ENCODE assay signal across 1 cellular context in the genomic region with DNA sequence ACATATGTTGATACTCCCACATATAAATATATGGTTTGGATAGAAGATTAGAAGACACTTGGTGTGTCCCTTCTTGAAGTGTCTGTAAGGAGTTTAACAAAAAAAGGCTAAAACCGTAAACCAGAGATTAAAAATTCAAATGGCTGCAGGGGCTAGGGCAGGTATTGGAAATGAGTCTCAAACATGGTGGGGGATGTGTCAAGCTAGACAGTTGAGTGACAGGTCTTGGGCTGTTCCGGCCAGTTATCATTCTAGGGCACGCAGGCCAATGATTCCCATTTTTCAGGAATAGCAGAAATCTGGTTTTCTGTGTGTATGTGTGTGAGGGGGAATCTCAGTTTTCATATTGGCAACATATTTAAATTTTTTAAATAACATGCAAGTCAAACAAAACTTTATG.
A peak's percentile ranks its signal among the peaks of the same experiment; 100 is the strongest.
TF ChIP-seq lines count a peak whose summit lies in the region.

No MANE protein-coding gene starts in this region.

TF ChIP-seq in K562, 482 proteins besides CTCF, POLR2A, EP300 and RAD21 (continued from another document and continues in another):
- TF ChIP-seq, protein P1, sequence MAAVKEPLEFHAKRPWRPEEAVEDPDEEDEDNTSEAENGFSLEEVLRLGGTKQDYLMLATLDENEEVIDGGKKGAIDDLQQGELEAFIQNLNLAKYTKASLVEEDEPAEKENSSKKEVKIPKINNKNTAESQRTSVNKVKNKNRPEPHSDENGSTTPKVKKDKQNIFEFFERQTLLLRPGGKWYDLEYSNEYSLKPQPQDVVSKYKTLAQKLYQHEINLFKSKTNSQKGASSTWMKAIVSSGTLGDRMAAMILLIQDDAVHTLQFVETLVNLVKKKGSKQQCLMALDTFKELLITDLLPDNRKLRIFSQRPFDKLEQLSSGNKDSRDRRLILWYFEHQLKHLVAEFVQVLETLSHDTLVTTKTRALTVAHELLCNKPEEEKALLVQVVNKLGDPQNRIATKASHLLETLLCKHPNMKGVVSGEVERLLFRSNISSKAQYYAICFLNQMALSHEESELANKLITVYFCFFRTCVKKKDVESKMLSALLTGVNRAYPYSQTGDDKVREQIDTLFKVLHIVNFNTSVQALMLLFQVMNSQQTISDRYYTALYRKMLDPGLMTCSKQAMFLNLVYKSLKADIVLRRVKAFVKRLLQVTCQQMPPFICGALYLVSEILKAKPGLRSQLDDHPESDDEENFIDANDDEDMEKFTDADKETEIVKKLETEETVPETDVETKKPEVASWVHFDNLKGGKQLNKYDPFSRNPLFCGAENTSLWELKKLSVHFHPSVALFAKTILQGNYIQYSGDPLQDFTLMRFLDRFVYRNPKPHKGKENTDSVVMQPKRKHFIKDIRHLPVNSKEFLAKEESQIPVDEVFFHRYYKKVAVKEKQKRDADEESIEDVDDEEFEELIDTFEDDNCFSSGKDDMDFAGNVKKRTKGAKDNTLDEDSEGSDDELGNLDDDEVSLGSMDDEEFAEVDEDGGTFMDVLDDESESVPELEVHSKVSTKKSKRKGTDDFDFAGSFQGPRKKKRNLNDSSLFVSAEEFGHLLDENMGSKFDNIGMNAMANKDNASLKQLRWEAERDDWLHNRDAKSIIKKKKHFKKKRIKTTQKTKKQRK (IDR thresholded peaks at IDR 0.05; ENCODE audit: borderline replicate concordance, low read depth, low read length), result no peak
- TF ChIP-seq ATF7 (IDR thresholded peaks at IDR 0.05) (no peak), TFAM (CRISPR knock-in tag; conservative IDR thresholded peaks at IDR 0.05) (no peak), MCM3 (IDR thresholded peaks at IDR 0.05) (no peak), ZNF347 (CRISPR knock-in tag; IDR thresholded peaks at IDR 0.05; ENCODE audit: low read depth) (no peak), BRD4 (IDR thresholded peaks at IDR 0.05) (no peak), SMARCA5 (IDR thresholded peaks at IDR 0.05) (no peak), SNIP1 (IDR thresholded peaks at IDR 0.05; ENCODE audit: low read depth) (no peak), CBX5 (IDR thresholded peaks at IDR 0.05; ENCODE audit: borderline replicate concordance, low read depth) (no peak), CBX2 (IDR thresholded peaks at IDR 0.05; ENCODE audit: insufficient read depth, low read length, poor library complexity, severe bottlenecking) (no peak), POLR2B (IDR thresholded peaks at IDR 0.05; ENCODE audit: low read depth, partially characterized antibody) (no peak), HNRNPH1 (optimal IDR thresholded peaks at IDR 0.05; ENCODE audit: low read depth, low read length) (no peak), PPARD (CRISPR knock-in tag; IDR thresholded peaks at IDR 0.05) (no peak), DACH1 (IDR thresholded peaks at IDR 0.05; ENCODE audit: partially characterized antibody) (no peak), RBM22 (IDR thresholded peaks at IDR 0.05; ENCODE audit: low read depth, low read length, poor library complexity, severe bottlenecking) (no peak), WHSC1 (IDR thresholded peaks at IDR 0.05; ENCODE audit: low read length) (no peak), ZNF431 (CRISPR knock-in tag; IDR thresholded peaks at IDR 0.05) (no peak), PTTG1 (tag; IDR thresholded peaks at IDR 0.05; ENCODE audit: low read depth) (peak; percentile 77), CHD2 (IDR thresholded peaks at IDR 0.05; ENCODE audit: low read depth, low read length) (no peak), PHF8 (IDR thresholded peaks at IDR 0.05; ENCODE audit: borderline replicate concordance, low read length) (no peak), CREM (IDR thresholded peaks at IDR 0.05; ENCODE audit: low read depth) (no peak), MEF2D (tag; conservative IDR thresholded peaks at IDR 0.05; ENCODE audit: low read depth) (0 out of 2 replicates have a peak, but pooled peaks have one; percentile 32), RBFOX2 (IDR thresholded peaks at IDR 0.05; ENCODE audit: low read depth, low read length) (no peak), NR2C2 (CRISPR knock-in tag; IDR thresholded peaks at IDR 0.05) (no peak), NR2C2 (tag; IDR thresholded peaks at IDR 0.05) (no peak), RFX1 (IDR thresholded peaks at IDR 0.05) (no peak), ZNF589 (CRISPR knock-in tag; IDR thresholded peaks at IDR 0.05; ENCODE audit: low read depth) (0 out of 2 replicates have a peak, but pooled peaks have one; percentile 52)
- TF ChIP-seq, protein P2, sequence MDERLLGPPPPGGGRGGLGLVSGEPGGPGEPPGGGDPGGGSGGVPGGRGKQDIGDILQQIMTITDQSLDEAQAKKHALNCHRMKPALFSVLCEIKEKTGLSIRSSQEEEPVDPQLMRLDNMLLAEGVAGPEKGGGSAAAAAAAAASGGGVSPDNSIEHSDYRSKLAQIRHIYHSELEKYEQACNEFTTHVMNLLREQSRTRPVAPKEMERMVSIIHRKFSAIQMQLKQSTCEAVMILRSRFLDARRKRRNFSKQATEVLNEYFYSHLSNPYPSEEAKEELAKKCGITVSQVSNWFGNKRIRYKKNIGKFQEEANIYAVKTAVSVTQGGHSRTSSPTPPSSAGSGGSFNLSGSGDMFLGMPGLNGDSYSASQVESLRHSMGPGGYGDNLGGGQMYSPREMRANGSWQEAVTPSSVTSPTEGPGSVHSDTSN (CRISPR knock-in tag; IDR thresholded peaks at IDR 0.05; ENCODE audit: low read depth), result no peak
- TF ChIP-seq, protein P2 (tag; conservative IDR thresholded peaks at IDR 0.05; ENCODE audit: low read depth), result peak; percentile 68
- TF ChIP-seq, protein P3, sequence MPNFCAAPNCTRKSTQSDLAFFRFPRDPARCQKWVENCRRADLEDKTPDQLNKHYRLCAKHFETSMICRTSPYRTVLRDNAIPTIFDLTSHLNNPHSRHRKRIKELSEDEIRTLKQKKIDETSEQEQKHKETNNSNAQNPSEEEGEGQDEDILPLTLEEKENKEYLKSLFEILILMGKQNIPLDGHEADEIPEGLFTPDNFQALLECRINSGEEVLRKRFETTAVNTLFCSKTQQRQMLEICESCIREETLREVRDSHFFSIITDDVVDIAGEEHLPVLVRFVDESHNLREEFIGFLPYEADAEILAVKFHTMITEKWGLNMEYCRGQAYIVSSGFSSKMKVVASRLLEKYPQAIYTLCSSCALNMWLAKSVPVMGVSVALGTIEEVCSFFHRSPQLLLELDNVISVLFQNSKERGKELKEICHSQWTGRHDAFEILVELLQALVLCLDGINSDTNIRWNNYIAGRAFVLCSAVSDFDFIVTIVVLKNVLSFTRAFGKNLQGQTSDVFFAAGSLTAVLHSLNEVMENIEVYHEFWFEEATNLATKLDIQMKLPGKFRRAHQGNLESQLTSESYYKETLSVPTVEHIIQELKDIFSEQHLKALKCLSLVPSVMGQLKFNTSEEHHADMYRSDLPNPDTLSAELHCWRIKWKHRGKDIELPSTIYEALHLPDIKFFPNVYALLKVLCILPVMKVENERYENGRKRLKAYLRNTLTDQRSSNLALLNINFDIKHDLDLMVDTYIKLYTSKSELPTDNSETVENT (CRISPR knock-in tag; IDR thresholded peaks at IDR 0.05), result no peak
- TF ChIP-seq, protein P4, sequence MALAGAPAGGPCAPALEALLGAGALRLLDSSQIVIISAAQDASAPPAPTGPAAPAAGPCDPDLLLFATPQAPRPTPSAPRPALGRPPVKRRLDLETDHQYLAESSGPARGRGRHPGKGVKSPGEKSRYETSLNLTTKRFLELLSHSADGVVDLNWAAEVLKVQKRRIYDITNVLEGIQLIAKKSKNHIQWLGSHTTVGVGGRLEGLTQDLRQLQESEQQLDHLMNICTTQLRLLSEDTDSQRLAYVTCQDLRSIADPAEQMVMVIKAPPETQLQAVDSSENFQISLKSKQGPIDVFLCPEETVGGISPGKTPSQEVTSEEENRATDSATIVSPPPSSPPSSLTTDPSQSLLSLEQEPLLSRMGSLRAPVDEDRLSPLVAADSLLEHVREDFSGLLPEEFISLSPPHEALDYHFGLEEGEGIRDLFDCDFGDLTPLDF (CRISPR knock-in tag; IDR thresholded peaks at IDR 0.05), result no peak
- TF ChIP-seq, protein P5, sequence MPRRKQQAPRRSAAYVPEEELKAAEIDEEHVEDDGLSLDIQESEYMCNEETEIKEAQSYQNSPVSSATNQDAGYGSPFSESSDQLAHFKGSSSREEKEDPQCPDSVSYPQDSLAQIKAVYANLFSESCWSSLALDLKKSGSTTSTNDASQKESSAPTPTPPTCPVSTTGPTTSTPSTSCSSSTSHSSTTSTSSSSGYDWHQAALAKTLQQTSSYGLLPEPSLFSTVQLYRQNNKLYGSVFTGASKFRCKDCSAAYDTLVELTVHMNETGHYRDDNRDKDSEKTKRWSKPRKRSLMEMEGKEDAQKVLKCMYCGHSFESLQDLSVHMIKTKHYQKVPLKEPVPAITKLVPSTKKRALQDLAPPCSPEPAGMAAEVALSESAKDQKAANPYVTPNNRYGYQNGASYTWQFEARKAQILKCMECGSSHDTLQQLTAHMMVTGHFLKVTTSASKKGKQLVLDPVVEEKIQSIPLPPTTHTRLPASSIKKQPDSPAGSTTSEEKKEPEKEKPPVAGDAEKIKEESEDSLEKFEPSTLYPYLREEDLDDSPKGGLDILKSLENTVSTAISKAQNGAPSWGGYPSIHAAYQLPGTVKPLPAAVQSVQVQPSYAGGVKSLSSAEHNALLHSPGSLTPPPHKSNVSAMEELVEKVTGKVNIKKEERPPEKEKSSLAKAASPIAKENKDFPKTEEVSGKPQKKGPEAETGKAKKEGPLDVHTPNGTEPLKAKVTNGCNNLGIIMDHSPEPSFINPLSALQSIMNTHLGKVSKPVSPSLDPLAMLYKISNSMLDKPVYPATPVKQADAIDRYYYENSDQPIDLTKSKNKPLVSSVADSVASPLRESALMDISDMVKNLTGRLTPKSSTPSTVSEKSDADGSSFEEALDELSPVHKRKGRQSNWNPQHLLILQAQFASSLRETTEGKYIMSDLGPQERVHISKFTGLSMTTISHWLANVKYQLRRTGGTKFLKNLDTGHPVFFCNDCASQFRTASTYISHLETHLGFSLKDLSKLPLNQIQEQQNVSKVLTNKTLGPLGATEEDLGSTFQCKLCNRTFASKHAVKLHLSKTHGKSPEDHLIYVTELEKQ (CRISPR knock-in tag; IDR thresholded peaks at IDR 0.05), result no peak
- TF ChIP-seq, protein P6, sequence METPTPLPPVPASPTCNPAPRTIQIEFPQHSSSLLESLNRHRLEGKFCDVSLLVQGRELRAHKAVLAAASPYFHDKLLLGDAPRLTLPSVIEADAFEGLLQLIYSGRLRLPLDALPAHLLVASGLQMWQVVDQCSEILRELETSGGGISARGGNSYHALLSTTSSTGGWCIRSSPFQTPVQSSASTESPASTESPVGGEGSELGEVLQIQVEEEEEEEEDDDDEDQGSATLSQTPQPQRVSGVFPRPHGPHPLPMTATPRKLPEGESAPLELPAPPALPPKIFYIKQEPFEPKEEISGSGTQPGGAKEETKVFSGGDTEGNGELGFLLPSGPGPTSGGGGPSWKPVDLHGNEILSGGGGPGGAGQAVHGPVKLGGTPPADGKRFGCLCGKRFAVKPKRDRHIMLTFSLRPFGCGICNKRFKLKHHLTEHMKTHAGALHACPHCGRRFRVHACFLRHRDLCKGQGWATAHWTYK (CRISPR knock-in tag; IDR thresholded peaks at IDR 0.05), result peak; percentile 62; the same call in 1 of the 2 replicates
- TF ChIP-seq, protein P7, sequence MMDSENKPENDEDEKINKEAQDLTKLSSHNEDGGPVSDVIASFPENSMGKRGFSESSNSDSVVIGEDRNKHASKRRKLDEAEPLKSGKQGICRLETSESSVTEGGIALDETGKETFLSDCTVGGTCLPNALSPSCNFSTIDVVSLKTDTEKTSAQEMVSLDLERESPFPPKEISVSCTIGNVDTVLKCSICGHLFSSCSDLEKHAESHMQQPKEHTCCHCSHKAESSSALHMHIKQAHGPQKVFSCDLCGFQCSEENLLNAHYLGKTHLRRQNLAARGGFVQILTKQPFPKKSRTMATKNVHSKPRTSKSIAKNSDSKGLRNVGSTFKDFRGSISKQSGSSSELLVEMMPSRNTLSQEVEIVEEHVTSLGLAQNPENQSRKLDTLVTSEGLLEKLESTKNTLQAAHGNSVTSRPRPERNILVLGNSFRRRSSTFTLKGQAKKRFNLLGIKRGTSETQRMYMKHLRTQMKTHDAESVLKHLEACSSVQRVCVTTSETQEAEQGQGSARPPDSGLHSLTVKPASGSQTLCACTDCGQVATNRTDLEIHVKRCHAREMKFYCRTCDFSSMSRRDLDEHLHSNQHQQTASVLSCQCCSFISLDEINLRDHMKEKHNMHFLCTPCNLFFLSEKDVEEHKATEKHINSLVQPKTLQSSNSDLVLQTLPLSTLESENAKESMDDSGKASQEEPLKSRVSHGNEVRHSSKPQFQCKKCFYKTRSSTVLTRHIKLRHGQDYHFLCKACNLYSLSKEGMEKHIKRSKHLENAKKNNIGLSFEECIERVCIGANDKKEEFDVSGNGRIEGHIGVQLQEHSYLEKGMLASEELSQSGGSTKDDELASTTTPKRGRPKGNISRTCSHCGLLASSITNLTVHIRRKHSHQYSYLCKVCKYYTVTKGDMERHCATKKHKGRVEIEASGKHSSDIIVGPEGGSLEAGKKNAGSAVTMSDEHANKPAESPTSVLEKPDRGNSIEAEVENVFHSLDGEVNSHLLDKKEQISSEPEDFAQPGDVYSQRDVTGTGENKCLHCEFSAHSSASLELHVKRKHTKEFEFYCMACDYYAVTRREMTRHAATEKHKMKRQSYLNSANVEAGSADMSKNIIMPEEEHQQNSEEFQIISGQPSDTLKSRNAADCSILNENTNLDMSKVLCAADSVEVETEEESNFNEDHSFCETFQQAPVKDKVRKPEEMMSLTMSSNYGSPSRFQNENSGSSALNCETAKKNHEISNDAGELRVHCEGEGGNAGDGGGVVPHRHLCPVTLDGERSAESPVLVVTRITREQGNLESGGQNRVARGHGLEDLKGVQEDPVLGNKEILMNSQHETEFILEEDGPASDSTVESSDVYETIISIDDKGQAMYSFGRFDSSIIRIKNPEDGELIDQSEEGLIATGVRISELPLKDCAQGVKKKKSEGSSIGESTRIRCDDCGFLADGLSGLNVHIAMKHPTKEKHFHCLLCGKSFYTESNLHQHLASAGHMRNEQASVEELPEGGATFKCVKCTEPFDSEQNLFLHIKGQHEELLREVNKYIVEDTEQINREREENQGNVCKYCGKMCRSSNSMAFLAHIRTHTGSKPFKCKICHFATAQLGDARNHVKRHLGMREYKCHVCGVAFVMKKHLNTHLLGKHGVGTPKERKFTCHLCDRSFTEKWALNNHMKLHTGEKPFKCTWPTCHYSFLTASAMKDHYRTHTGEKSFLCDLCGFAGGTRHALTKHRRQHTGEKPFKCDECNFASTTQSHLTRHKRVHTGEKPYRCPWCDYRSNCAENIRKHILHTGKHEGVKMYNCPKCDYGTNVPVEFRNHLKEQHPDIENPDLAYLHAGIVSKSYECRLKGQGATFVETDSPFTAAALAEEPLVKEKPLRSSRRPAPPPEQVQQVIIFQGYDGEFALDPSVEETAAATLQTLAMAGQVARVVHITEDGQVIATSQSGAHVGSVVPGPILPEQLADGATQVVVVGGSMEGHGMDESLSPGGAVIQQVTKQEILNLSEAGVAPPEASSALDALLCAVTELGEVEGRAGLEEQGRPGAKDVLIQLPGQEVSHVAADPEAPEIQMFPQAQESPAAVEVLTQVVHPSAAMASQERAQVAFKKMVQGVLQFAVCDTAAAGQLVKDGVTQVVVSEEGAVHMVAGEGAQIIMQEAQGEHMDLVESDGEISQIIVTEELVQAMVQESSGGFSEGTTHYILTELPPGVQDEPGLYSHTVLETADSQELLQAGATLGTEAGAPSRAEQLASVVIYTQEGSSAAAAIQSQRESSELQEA (IDR thresholded peaks at IDR 0.05; ENCODE audit: low read depth), result no peak
